Comparison of ENCODE assay signal across 16 cellular contexts in genomic region chr14:61380984-61381383, GRCh38. TPM values are rescaled to one million over a fixed set of nuclear protein-coding genes. Genes with fewer than 3 reads are reported as not detected.
A peak's percentile ranks its signal among the peaks of the same experiment; 100 is the strongest.
DNase-seq lines count a peak whose midpoint lies in the region; ATAC-seq and TF ChIP-seq lines count a peak whose summit lies in the region.
"Had no signal": no experiment of that assay in that cellular context is flagged by ENCODE, and none has a peak within 500 bp of the region (broad histone marks: within the 10 kb centered on the region; RNA-seq: fewer than 3 reads in every experiment).

No MANE protein-coding gene starts in this region.

- POLR2A ChIA-PET in RWPE1 (lab: Yijun Ruan, JAX; ENCODE audit: low non-redundant PET) = no interaction called here

- no peaks in the 10 kb centered on the region for H3K9me3 Mint-ChIP-seq in stimulated activated naive CD8-positive, alpha-beta T cell treated with anti-CD3 and anti-CD28 coated beads, Interleukin-15, Interleukin-2, amounts not matched to agents 100 ng/mL and 50 ng/mL, for 24 hours
- H3K9me3 Mint-ChIP-seq in endodermal cell (peaks cover 6% of the 10 kb centered on the region), type B pancreatic cell (peaks cover 7% of the 10 kb centered on the region)

- H3K4me3 Mint-ChIP-seq in stimulated activated naive CD8-positive, alpha-beta T cell treated with anti-CD3 and anti-CD28 coated beads, Interleukin-15, Interleukin-2, amounts not matched to agents 100 ng/mL and 50 ng/mL, for 24 hours = peak overlapping the region; percentile 51
- H3K4me3 Mint-ChIP-seq in endodermal cell = no peak overlapping the region
- no peak overlapping the region for H3K4me3 Mint-ChIP-seq in type B pancreatic cell
- H3K4me3 Mint-ChIP-seq: B cell, memory B cell, neural progenitor cell had no signal

- H3K27me3 Mint-ChIP-seq in stimulated activated naive CD8-positive, alpha-beta T cell treated with anti-CD3 and anti-CD28 coated beads, Interleukin-15, Interleukin-2, amounts not matched to agents 100 ng/mL and 50 ng/mL, for 24 hours = no peaks in the 10 kb centered on the region
- H3K27me3 Mint-ChIP-seq in endodermal cell (ENCODE audit: insufficient read depth) (peaks cover 2% of the 10 kb centered on the region), type B pancreatic cell (no peaks in the 10 kb centered on the region)

- no peak for DNase-seq in stimulated activated naive CD8-positive, alpha-beta T cell treated with anti-CD3 and anti-CD28 coated beads, Interleukin-15, Interleukin-2, amounts not matched to agents 100 U/mL and 50 U/mL, for 24 hours
- peak; percentile 25 for DNase-seq in RWPE1 (ENCODE audit: low spot score)
- DNase-seq in endodermal cell = no peak
- DNase-seq in type B pancreatic cell (ENCODE audit: extremely low spot score, unreplicated experiment) = no peak
- DNase-seq in upper lobe of left lung = no peak
- no peak for DNase-seq in G401 (ENCODE audit: low spot score)
- DNase-seq: amniotic stem cell, NCI-H187 treated with DMSO at 0.1 percent for 48 hours, NCI-H510A treated with DMSO at 0.1 percent for 48 hours, OCI-M1 had no signal

- no peaks in the 10 kb centered on the region for H3K4me1 ChIP-seq in endodermal cell (ENCODE audit: control insufficient read depth, insufficient read depth, low read length)
- H3K4me1 ChIP-seq in upper lobe of left lung = peaks cover 11 to 31% (median 24%) of the 10 kb centered on the region in 4 donors

- in situ Hi-C loops in G401 (cut with HindIII; ENCODE audit: low sequenced_read_pairs) = no loop called here

- peak overlapping the region; percentile 76 for H3K27ac Mint-ChIP-seq in stimulated activated naive CD8-positive, alpha-beta T cell treated with anti-CD3 and anti-CD28 coated beads, Interleukin-15, Interleukin-2, amounts not matched to agents 100 ng/mL and 50 ng/mL, for 24 hours
- H3K27ac Mint-ChIP-seq in endodermal cell (no peak overlapping the region), type B pancreatic cell (peak overlapping the region; percentile 20)
- H3K27ac Mint-ChIP-seq: B cell, memory B cell, neural progenitor cell had no signal

- peaks cover 71% of the 10 kb centered on the region for H3K36me3 Mint-ChIP-seq in stimulated activated naive CD8-positive, alpha-beta T cell treated with anti-CD3 and anti-CD28 coated beads, Interleukin-15, Interleukin-2, amounts not matched to agents 100 ng/mL and 50 ng/mL, for 24 hours (ENCODE audit: low read depth)
- H3K36me3 Mint-ChIP-seq in endodermal cell (ENCODE audit: low read depth) = no peaks in the 10 kb centered on the region
- peaks cover 5% of the 10 kb centered on the region for H3K36me3 Mint-ChIP-seq in type B pancreatic cell
- H3K36me3 Mint-ChIP-seq: neural progenitor cell had no signal

- TF ChIP-seq EP300 in upper lobe of left lung (IDR thresholded peaks at IDR 0.05) = no peak

- ATAC-seq in stimulated activated naive CD8-positive, alpha-beta T cell treated with anti-CD3 and anti-CD28 coated beads, Interleukin-15, Interleukin-2, amounts not matched to agents 100 U/mL and 50 U/mL, for 24 hours = no peak
- no peak for ATAC-seq in upper lobe of left lung (ENCODE audit: low FRiP score in 2 of 2)
- no peak for ATAC-seq in HG02623 (IDR thresholded peaks at IDR 0.05; ENCODE audit: unreplicated experiment)

- 95 to 100% methylated on average over 3 of the region's 3 CpGs for WGBS in endodermal cell (ENCODE audit: insufficient coverage in 1 of 2, insufficient read length in 1 of 2), 2 experiments
- WGBS in upper lobe of left lung, 2 donors = 85 to 90% methylated on average over 3 of the region's 3 CpGs

- TF ChIP-seq POLR2A in upper lobe of left lung (IDR thresholded peaks at IDR 0.05) = no peak

- H3K4me3 ChIP-seq in endodermal cell (ENCODE audit: low read length) = no peak overlapping the region
- no peak overlapping the region for H3K4me3 ChIP-seq in upper lobe of left lung
- H3K4me3 ChIP-seq: gastrocnemius medialis, neural progenitor cell had no signal

- H3K36me3 ChIP-seq in endodermal cell (ENCODE audit: control insufficient read depth, insufficient read depth, low read length) (no peaks in the 10 kb centered on the region), upper lobe of left lung (no peaks in the 10 kb centered on the region)
- H3K36me3 ChIP-seq: gastrocnemius medialis, neural progenitor cell had no signal

- H3K9ac ChIP-seq in endodermal cell (ENCODE audit: extremely low read depth, low read length, poor library complexity, severe bottlenecking) = no peak overlapping the region
- H3K9ac ChIP-seq: neural progenitor cell had no signal

- H3K4me1 Mint-ChIP-seq in stimulated activated naive CD8-positive, alpha-beta T cell treated with anti-CD3 and anti-CD28 coated beads, Interleukin-15, Interleukin-2, amounts not matched to agents 100 ng/mL and 50 ng/mL, for 24 hours (ENCODE audit: low read depth) = no peaks in the 10 kb centered on the region
- no peaks in the 10 kb centered on the region for H3K4me1 Mint-ChIP-seq in endodermal cell
- H3K4me1 Mint-ChIP-seq in type B pancreatic cell (ENCODE audit: unreplicated experiment) = peaks cover 7% of the 10 kb centered on the region
- H3K4me1 Mint-ChIP-seq: neural progenitor cell had no signal

- no peak overlapping the region for H3K27ac ChIP-seq in RWPE1
- no peak overlapping the region for H3K27ac ChIP-seq in endodermal cell (ENCODE audit: low read depth, low read length)
- H3K27ac ChIP-seq in upper lobe of left lung = no peak overlapping the region
- H3K27ac ChIP-seq: neural progenitor cell had no signal

- CTCF ChIA-PET in RWPE1 (lab: Yijun Ruan, JAX) = interaction anchor here (0.8 to 1.7 kb wide), 3 partner anchors 84 to 386 kb away, joined by 3 to 4 read pairs (median 4); no protein-coding TSS in a partner anchor

- H3K27me3 ChIP-seq in endodermal cell (ENCODE audit: control insufficient read depth, insufficient read depth, low read length, poor library complexity, severe bottlenecking) (no peaks in the 10 kb centered on the region), upper lobe of left lung (no peaks in the 10 kb centered on the region)
- H3K27me3 ChIP-seq: gastrocnemius medialis, neural progenitor cell had no signal

- TF ChIP-seq CTCF in RWPE1 (conservative IDR thresholded peaks at IDR 0.05; ENCODE audit: low read depth) (no peak), endodermal cell (conservative IDR thresholded peaks at IDR 0.05) (peak; percentile 71), type B pancreatic cell (conservative IDR thresholded peaks at IDR 0.05) (no peak), upper lobe of left lung (IDR thresholded peaks at IDR 0.05) (no peak)

- H3K9me3 ChIP-seq in endodermal cell (ENCODE audit: control insufficient read depth, low read length) (peaks cover 3% of the 10 kb centered on the region), upper lobe of left lung (no peaks in the 10 kb centered on the region)
- H3K9me3 ChIP-seq: gastrocnemius medialis had no signal

RNA-seq across cellular contexts. Expression of gene PRKCH, which starts 59.6 kb away (rescaled TPM):
- total RNA-seq in endodermal cell = 1 to 10 TPM; 7.2 to 8.6 TPM
- polyA plus RNA-seq in endodermal cell (2013, experiment 1 of 2) = 1.2 TPM
- polyA plus RNA-seq in endodermal cell (2013, experiment 2 of 2) = 1.4 TPM
- total RNA-seq in type B pancreatic cell (ENCODE audit: low replicate concordance) = 19.1 and 59.0 TPM in 2 replicates
- total RNA-seq in upper lobe of left lung = 100 to 1,000 TPM in 1 of 6 donors, 10 to 100 TPM in 5; 54.0 to 102 (median 76.6) TPM
- not detected in 2 replicates for total RNA-seq in G401 (2014; rRNA removed; shearing (Covaris generic))
